ENCODE assay signal across 2 cellular contexts in genomic region chr17:75341784-75342183, GRCh38.
TF ChIP-seq lines count a peak whose summit lies in the region.

No MANE protein-coding gene starts in this region.

TF ChIP-seq in HEK293, 187 proteins besides CTCF, POLR2A, EP300 and RAD21:
- TF ChIP-seq PRDM10 (tag by site-specific recombination; IDR thresholded peaks at IDR 0.05) = no peak
- TF ChIP-seq ZIC2 (tag by site-specific recombination; IDR thresholded peaks at IDR 0.05) = 0 out of 2 replicates have a peak, but pooled peaks have one; percentile 18
- no peak for TF ChIP-seq KLF7 (tag by site-specific recombination; IDR thresholded peaks at IDR 0.05; ENCODE audit: borderline replicate concordance)
- TF ChIP-seq YY2 (tag by site-specific recombination; IDR thresholded peaks at IDR 0.05) = no peak
- TF ChIP-seq ZNF600 (tag by site-specific recombination; IDR thresholded peaks at IDR 0.05) = no peak
- no peak for TF ChIP-seq ZNF24 (tag by site-specific recombination; IDR thresholded peaks at IDR 0.05)
- TF ChIP-seq ZNF488 (tag by site-specific recombination; IDR thresholded peaks at IDR 0.05) = no peak
- no peak for TF ChIP-seq GFI1B (tag by site-specific recombination; IDR thresholded peaks at IDR 0.05)

TF ChIP-seq in HepG2, 621 proteins besides CTCF, POLR2A, EP300 and RAD21:
- no peak for TF ChIP-seq NFYC (CRISPR knock-in tag; IDR thresholded peaks at IDR 0.05)
- TF ChIP-seq ZBTB8A (CRISPR knock-in tag; IDR thresholded peaks at IDR 0.05; ENCODE audit: borderline replicate concordance, low read depth) = no peak
- no peak for TF ChIP-seq HOMEZ (CRISPR knock-in tag; IDR thresholded peaks at IDR 0.05; ENCODE audit: low read depth)
- peak; percentile 66 for TF ChIP-seq RBM22 (optimal IDR thresholded peaks at IDR 0.05; ENCODE audit: low read length)
- no peak for TF ChIP-seq DZIP1 (CRISPR knock-in tag; IDR thresholded peaks at IDR 0.05)
- TF ChIP-seq U2AF2 (IDR thresholded peaks at IDR 0.05; ENCODE audit: low read depth, low read length) = no peak
